ENCODE assay signal across 8 cellular contexts in the genomic region with DNA sequence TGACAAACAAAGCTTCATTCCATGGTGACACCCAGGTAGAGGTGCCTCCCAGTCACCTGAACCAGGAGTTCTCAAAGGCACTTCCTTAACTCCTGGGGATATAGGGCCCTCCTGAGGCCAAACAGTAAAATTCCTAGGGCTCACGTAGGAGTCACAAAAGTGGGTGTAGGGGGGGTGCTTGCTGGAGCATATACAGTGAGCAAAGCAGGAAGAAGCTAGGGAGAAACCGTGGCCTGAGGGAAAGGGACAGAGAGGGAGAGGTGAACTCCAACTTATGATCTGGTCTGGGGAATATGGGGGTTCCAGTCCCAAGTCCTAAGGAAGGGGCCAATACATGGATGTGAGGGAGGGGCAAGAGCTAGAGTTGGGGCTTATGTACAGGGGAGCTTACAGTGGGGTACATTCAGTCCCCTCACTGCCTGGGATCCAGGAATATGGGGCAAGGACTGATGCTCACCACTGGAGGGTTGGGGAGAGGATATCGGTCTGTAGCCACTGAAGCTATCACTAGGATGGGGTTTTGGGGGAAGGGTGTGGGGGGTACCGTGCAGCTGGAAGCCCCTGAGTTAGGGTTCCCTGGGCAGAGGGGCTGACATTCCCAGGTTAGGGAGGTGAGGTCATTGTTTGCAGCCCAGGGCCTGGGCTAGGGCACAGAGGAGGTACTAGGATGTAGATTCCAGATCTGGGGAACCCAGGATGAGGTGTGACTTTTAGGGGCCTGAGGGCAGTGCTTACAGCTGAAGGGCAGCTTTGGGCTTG. TPM values are rescaled to one million over a fixed set of nuclear protein-coding genes. Genes with fewer than 3 reads are reported as not detected.
DNase-seq lines count a peak whose midpoint lies in the region; ATAC-seq and TF ChIP-seq lines count a peak whose summit lies in the region.

No MANE protein-coding gene starts in this region.

- POLR2A ChIA-PET in CD4-positive, alpha-beta T cell (lab: Charles Lee), result interaction anchor here (0.8 to 3.3 kb wide), 15 partner anchors 7 to 806 kb away, joined by 3 to 44 read pairs (median 7); a partner anchor contains a TSS

- intact Hi-C loops in CD4-positive, alpha-beta T cell (cut with DNase I, micrococcal nuclease), result loop anchor here in 1 of 2 experiments (1.0 to 2.0 kb wide), 3 partner anchors 38 to 358 kb away; a partner anchor contains a TSS
- intact Hi-C loops in dorsolateral prefrontal cortex (cut with DNase I), result loop anchor here (1.0 to 5.0 kb wide), 3 partner anchors 14 to 36 kb away; no protein-coding TSS in a partner anchor

- H3K9me3 ChIP-seq in CD4-positive, alpha-beta T cell (ENCODE audit: control insufficient read depth, low read length), result no peaks in the 10 kb centered on the region
- H3K9me3 ChIP-seq in Loucy (ENCODE audit: insufficient read depth, low read depth, low read length), result no peaks in the 10 kb centered on the region

- peaks cover 29% of the 10 kb centered on the region for H4K20me1 ChIP-seq in Loucy (ENCODE audit: insufficient read depth, low read length, poor library complexity, severe bottlenecking)

- ATAC-seq in CD4-positive, alpha-beta T cell (ENCODE audit: poor library complexity), result no peak
- ATAC-seq in GM21390 (IDR thresholded peaks at IDR 0.05; ENCODE audit: unreplicated experiment), result no peak

- H3K27me3 Mint-ChIP-seq in CD4-positive, alpha-beta T cell, result no peaks in the 10 kb centered on the region
- H3K27me3 Mint-ChIP-seq in nephron progenitor cell (ENCODE audit: low read depth, poor library complexity), result peaks cover 12% of the 10 kb centered on the region

- CTCF ChIA-PET in CD4-positive, alpha-beta T cell (lab: Charles Lee), result interaction anchor here (0.6 to 3.4 kb wide), 10 partner anchors 13 to 1095 kb away, joined by 3 to 36 read pairs (median 5); a partner anchor contains a TSS

- H2AFZ ChIP-seq in Loucy (ENCODE audit: low read length), result no peak overlapping the region; the same call in 1 of the 2 replicates

- H3K9me2 ChIP-seq in Loucy (replicated peaks; ENCODE audit: low read depth, low read length), result no peaks in the 10 kb centered on the region

- H3K4me3 ChIP-seq in Loucy (ENCODE audit: low read length, poor library complexity, severe bottlenecking) (peak overlapping the region; percentile 96), dorsolateral prefrontal cortex (peak overlapping the region; percentile 51 to 100 (median 97))

- peak overlapping the region; percentile 99 for H3K27ac Mint-ChIP-seq in CD4-positive, alpha-beta T cell
- peak overlapping the region; percentile 72 for H3K27ac Mint-ChIP-seq in nephron progenitor cell

- no peaks in the 10 kb centered on the region for H3K27me3 ChIP-seq in CD4-positive, alpha-beta T cell (ENCODE audit: control insufficient read depth, insufficient read depth, low read length)
- H3K27me3 ChIP-seq in Loucy (ENCODE audit: insufficient read depth, low read length, poor library complexity, severe bottlenecking) (no peaks in the 10 kb centered on the region), dorsolateral prefrontal cortex (no peaks in the 10 kb centered on the region)

- no peaks in the 10 kb centered on the region for H3F3A ChIP-seq in Loucy (ENCODE audit: low read depth)

- peaks cover 50% of the 10 kb centered on the region for H3K4me1 ChIP-seq in Loucy (ENCODE audit: insufficient read depth, low read length, poor library complexity, severe bottlenecking)

- H3K4me1 Mint-ChIP-seq in CD4-positive, alpha-beta T cell (ENCODE audit: low read depth), result peaks cover 62% of the 10 kb centered on the region
- peaks cover 43% of the 10 kb centered on the region for H3K4me1 Mint-ChIP-seq in nephron progenitor cell

- peak overlapping the region; percentile 93 for H3K4me2 ChIP-seq in Loucy (ENCODE audit: low read depth, low read length, poor library complexity, severe bottlenecking)

- peaks cover 33% of the 10 kb centered on the region for H3K36me3 Mint-ChIP-seq in CD4-positive, alpha-beta T cell (ENCODE audit: low read depth)
- H3K36me3 Mint-ChIP-seq in nephron progenitor cell (ENCODE audit: low read depth), result peaks cover 4% of the 10 kb centered on the region

- peak overlapping the region; percentile 95 for H3K9ac ChIP-seq in Loucy (ENCODE audit: low read depth, low read length, poor library complexity, severe bottlenecking)

- H3K4me3 Mint-ChIP-seq in CD4-positive, alpha-beta T cell, result peak overlapping the region; percentile 84
- H3K4me3 Mint-ChIP-seq in nephron progenitor cell, result peak overlapping the region; percentile 91

- peak overlapping the region; percentile 75 for H3K27ac ChIP-seq in CD4-positive, alpha-beta T cell (ENCODE audit: low read depth, low read length)
- H3K27ac ChIP-seq in dorsolateral prefrontal cortex, result peak overlapping the region in 51 of 59 donors; percentile 81 to 98 (median 91)

- H3K9me3 Mint-ChIP-seq in CD4-positive, alpha-beta T cell, result no peaks in the 10 kb centered on the region
- no peaks in the 10 kb centered on the region for H3K9me3 Mint-ChIP-seq in nephron progenitor cell

- H3K79me2 ChIP-seq in Loucy (ENCODE audit: insufficient read depth, low read length), result peaks cover 59% of the 10 kb centered on the region

- no peak for TF ChIP-seq CTCF in CD4-positive, alpha-beta T cell (IDR thresholded peaks at IDR 0.05)
- peak; percentile 25; the same call in 1 of the 2 replicates for TF ChIP-seq CTCF in Loucy (conservative IDR thresholded peaks at IDR 0.05; ENCODE audit: low read length)
- TF ChIP-seq CTCF in dorsolateral prefrontal cortex (IDR thresholded peaks at IDR 0.05 in 54 of 56, conservative IDR thresholded peaks at IDR 0.05 in 2 of 56; ENCODE audit: low read depth in 1 of 56, partially characterized antibody in 56 of 56), result no peak
- no peak for TF ChIP-seq CTCF in nephron progenitor cell (IDR thresholded peaks at IDR 0.05)

- DNase-seq in CD4-positive, alpha-beta T cell, result no peak
- DNase-seq in dorsolateral prefrontal cortex, result no peak
- DNase-seq in nephron progenitor cell, result no peak
- DNase-seq in NCI-H82 (lab: John Stamatoyannopoulos, UW), result no peak
- no peak for DNase-seq in NCI-H1930 (lab: John Stamatoyannopoulos, UW)
- DNase-seq in EL, result no peak

- H3K36me3 ChIP-seq in Loucy (ENCODE audit: insufficient read depth, low read length), result no peaks in the 10 kb centered on the region; the same call in 1 of the 2 replicates

RNA-seq across cellular contexts. Expression of a gene that starts 0.9 kb away (rescaled TPM):
- total RNA-seq in CD4-positive, alpha-beta T cell, result 10 to 100 TPM; 21.3 to 21.9 TPM
- total RNA-seq in dorsolateral prefrontal cortex, result 10 to 100 TPM; 14.7 to 51.9 (median 24.0) TPM

RNA-seq across cellular contexts. Expression of a gene that starts 38.1 kb away (rescaled TPM):
- 10 to 100 TPM; 40.7 to 43.9 TPM for total RNA-seq in CD4-positive, alpha-beta T cell
- total RNA-seq in dorsolateral prefrontal cortex, result 100 to 1,000 TPM in 1 of 120 experiments, 10 to 100 TPM in 119; 14.0 to 106 (median 35.0) TPM

RNA-seq across cellular contexts. Expression of a gene that starts 39.6 kb away (rescaled TPM):
- total RNA-seq in CD4-positive, alpha-beta T cell, result 100 to 1,000 TPM; 115 to 140 TPM
- 100 to 1,000 TPM in 113 of 120 experiments, 10 to 100 TPM in 7; 81.1 to 180 (median 135) TPM for total RNA-seq in dorsolateral prefrontal cortex
